ENCODE assay signal across 32 cellular contexts in genomic region chr16:946048-946395, GRCh38.
"Had no signal": no experiment of that assay in that cellular context is flagged by ENCODE, and none has a peak within 500 bp of the region (broad histone marks: within the 10 kb centered on the region; RNA-seq: fewer than 3 reads in every experiment).

No MANE protein-coding gene starts in this region.

- H3K9me3 ChIP-seq: testis had no signal

- H3K27ac Mint-ChIP-seq: activated naive CD4-positive, alpha-beta T cell treated with anti-CD3 and anti-CD28 coated beads, Interleukin-2, amount 10 ng/mL, durations not matched to agents 7 days and 5 days; activated T-helper 1 cell treated with anti-CD3 and anti-CD28 coated beads, Interleukin-12 subunit alpha, Interleukin-12 subunit beta, Interleukin-2, Interleukin-4 antibody, amounts not matched to agents 30 ng/mL and 10 ng/mL and 1 ng/mL, durations not matched to agents 14 hours and 24 hours and 36 hours; natural killer cell treated with Interleukin-12 subunit alpha and Interleukin-12 subunit beta and Interleukin-15 and Interleukin-18, amount 100 ng/mL, for 72 hours; type B pancreatic cell had no signal

- H3K27me3 ChIP-seq: breast epithelium, esophagus squamous epithelium, testis, uterus had no signal

- H3K4me1 Mint-ChIP-seq: activated naive CD4-positive, alpha-beta T cell treated with anti-CD3 and anti-CD28 coated beads, Interleukin-2, amount 10 ng/mL, durations not matched to agents 7 days and 5 days had no signal

- H3K4me3 ChIP-seq: breast epithelium, esophagus squamous epithelium, mucosa of descending colon, testis, uterus had no signal

- DNase-seq: activated CD4-positive, alpha-beta T cell treated with anti-CD3 and anti-CD28 coated beads for 48 hours; activated CD4-positive, alpha-beta T cell treated with anti-CD3 and anti-CD28 coated beads, Interleukin-2, amount 50 U/mL, for 48 hours; activated CD8-positive, alpha-beta memory T cell treated with anti-CD3 and anti-CD28 coated beads for 24 hours; activated gamma-delta T cell; activated naive CD4-positive, alpha-beta T cell treated with anti-CD3 and anti-CD28 coated beads, Interleukin-2, amount 10 ng/mL, durations not matched to agents 7 days and 5 days; activated T-cell treated with anti-CD3 and anti-CD28 coated beads, Interleukin-2, amount 50 U/mL, for 1 hour; amniotic stem cell; central memory CD4-positive, alpha-beta T cell; dermis blood vessel endothelial cell; effector CD4-positive, alpha-beta T cell; esophagus squamous epithelium; foreskin melanocyte; left cardiac atrium; left ventricle myocardium superior; mucosa of descending colon; right cardiac atrium; stimulated activated CD4-positive, alpha-beta T cell treated with anti-CD3 and anti-CD28 coated beads, Interleukin-12 subunit alpha, Interleukin-12 subunit beta, amount 100 ng/mL, for 4 hours; stimulated activated CD4-positive, alpha-beta T cell treated with anti-CD3 and anti-CD28 coated beads, Interleukin-4, amount 100 ng/mL, for 1 hour; stimulated activated naive CD8-positive, alpha-beta T cell treated with anti-CD3 and anti-CD28 coated beads, Interleukin-15, Interleukin-2, amounts not matched to agents 100 U/mL and 50 U/mL, for 24 hours; T-helper 9 cell; testis; uterus had no signal

- H3K4me1 ChIP-seq: breast epithelium, esophagus squamous epithelium, testis, uterus had no signal

- H3K27me3 Mint-ChIP-seq: activated naive CD4-positive, alpha-beta T cell treated with anti-CD3 and anti-CD28 coated beads, Interleukin-2, amount 10 ng/mL, durations not matched to agents 7 days and 5 days; natural killer cell treated with Interleukin-12 subunit alpha and Interleukin-12 subunit beta and Interleukin-15 and Interleukin-18, amount 100 ng/mL, for 72 hours; type B pancreatic cell had no signal

- H3K36me3 ChIP-seq: breast epithelium, uterus had no signal

- FAIRE-seq: astrocyte, colon, islet of Langerhans, TTC549 had no signal

- H3K4me3 Mint-ChIP-seq: activated naive CD4-positive, alpha-beta T cell treated with anti-CD3 and anti-CD28 coated beads, Interleukin-2, amount 10 ng/mL, durations not matched to agents 7 days and 5 days; activated T-helper 1 cell treated with anti-CD3 and anti-CD28 coated beads, Interleukin-12 subunit alpha, Interleukin-12 subunit beta, Interleukin-2, Interleukin-4 antibody, amounts not matched to agents 30 ng/mL and 10 ng/mL and 1 ng/mL, durations not matched to agents 14 hours and 24 hours and 36 hours; natural killer cell treated with Interleukin-12 subunit alpha and Interleukin-12 subunit beta and Interleukin-15 and Interleukin-18, amount 100 ng/mL, for 72 hours; type B pancreatic cell had no signal

- H3K27ac ChIP-seq: breast epithelium, epithelial cell of prostate, esophagus squamous epithelium, testis, uterus, VCaP had no signal
